In the genomic region with DNA sequence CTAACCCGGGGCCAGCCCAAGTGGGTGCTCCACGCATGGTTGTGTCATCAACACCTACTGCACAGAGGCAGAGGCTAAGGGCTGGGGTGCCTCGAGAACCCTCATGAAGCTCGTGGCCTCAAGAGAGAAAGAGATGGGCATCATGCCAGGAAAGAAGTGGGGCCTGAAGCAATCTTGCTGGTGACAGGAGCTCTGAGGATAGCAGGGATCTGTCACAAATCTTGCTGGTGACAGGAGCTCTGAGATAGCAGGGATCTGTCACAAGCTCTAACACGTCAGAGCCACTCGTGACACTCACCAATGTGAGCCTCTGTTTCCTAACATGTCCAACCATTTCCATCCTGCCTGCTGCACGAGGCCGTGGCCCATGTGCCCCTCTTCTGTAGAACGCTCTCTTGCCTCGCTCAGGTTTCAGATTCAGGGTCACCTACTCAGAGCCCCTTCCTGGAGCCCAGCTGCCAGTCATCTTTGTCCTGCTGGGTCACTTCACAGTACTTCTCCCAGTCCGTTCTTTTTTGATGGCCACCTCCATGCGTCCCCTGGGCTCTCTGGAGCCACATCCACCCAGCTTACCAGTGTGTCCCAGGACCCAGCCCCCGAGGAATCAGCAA, we compare ENCODE assay signal across 1 cellular context.
TF ChIP-seq lines count a peak whose summit lies in the region.

No MANE protein-coding gene starts in this region.

TF ChIP-seq in WTC11, 78 proteins besides CTCF, POLR2A, EP300 and RAD21 (continued from another document):
- TF ChIP-seq, protein P1, sequence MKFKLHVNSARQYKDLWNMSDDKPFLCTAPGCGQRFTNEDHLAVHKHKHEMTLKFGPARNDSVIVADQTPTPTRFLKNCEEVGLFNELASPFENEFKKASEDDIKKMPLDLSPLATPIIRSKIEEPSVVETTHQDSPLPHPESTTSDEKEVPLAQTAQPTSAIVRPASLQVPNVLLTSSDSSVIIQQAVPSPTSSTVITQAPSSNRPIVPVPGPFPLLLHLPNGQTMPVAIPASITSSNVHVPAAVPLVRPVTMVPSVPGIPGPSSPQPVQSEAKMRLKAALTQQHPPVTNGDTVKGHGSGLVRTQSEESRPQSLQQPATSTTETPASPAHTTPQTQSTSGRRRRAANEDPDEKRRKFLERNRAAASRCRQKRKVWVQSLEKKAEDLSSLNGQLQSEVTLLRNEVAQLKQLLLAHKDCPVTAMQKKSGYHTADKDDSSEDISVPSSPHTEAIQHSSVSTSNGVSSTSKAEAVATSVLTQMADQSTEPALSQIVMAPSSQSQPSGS (CRISPR knock-in tag; IDR thresholded peaks at IDR 0.05; ENCODE audit: borderline replicate concordance, low read depth), result no peak
- TF ChIP-seq ESRRA (CRISPR knock-in tag; IDR thresholded peaks at IDR 0.05; ENCODE audit: borderline replicate concordance) (no peak), ELF4 (CRISPR knock-in tag; IDR thresholded peaks at IDR 0.05; ENCODE audit: low read depth) (no peak), ZNF281 (CRISPR knock-in tag; IDR thresholded peaks at IDR 0.05) (no peak), FOXP1 (CRISPR knock-in tag; IDR thresholded peaks at IDR 0.05; ENCODE audit: borderline replicate concordance) (no peak)
- TF ChIP-seq, protein P2, sequence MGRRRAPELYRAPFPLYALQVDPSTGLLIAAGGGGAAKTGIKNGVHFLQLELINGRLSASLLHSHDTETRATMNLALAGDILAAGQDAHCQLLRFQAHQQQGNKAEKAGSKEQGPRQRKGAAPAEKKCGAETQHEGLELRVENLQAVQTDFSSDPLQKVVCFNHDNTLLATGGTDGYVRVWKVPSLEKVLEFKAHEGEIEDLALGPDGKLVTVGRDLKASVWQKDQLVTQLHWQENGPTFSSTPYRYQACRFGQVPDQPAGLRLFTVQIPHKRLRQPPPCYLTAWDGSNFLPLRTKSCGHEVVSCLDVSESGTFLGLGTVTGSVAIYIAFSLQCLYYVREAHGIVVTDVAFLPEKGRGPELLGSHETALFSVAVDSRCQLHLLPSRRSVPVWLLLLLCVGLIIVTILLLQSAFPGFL (CRISPR knock-in tag; IDR thresholded peaks at IDR 0.05; ENCODE audit: borderline replicate concordance), result no peak
- TF ChIP-seq, protein P3, sequence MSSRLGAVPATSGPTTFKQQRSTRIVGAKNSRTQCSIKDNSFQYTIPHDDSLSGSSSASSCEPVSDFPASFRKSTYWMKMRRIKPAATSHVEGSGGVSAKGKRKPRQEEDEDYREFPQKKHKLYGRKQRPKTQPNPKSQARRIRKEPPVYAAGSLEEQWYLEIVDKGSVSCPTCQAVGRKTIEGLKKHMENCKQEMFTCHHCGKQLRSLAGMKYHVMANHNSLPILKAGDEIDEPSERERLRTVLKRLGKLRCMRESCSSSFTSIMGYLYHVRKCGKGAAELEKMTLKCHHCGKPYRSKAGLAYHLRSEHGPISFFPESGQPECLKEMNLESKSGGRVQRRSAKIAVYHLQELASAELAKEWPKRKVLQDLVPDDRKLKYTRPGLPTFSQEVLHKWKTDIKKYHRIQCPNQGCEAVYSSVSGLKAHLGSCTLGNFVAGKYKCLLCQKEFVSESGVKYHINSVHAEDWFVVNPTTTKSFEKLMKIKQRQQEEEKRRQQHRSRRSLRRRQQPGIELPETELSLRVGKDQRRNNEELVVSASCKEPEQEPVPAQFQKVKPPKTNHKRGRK (CRISPR knock-in tag; IDR thresholded peaks at IDR 0.05; ENCODE audit: borderline replicate concordance), result no peak
